ENCODE assay signal across 1 cellular context in genomic region chr17:64130559-64131001, GRCh38.
TF ChIP-seq lines count a peak whose summit lies in the region.

No MANE protein-coding gene starts in this region.

TF ChIP-seq in GM12878, 131 proteins besides CTCF, POLR2A, EP300 and RAD21 (continued from another document and continues in another):
- TF ChIP-seq REST (IDR thresholded peaks at IDR 0.05; ENCODE audit: low read depth, low read length) (no peak), MEF2A (IDR thresholded peaks at IDR 0.05; ENCODE audit: insufficient read depth, low read depth, low read length) (no peak), ZBTB33 (IDR thresholded peaks at IDR 0.05) (no peak), RBBP5 (conservative IDR thresholded peaks at IDR 0.05) (no peak), NR2C1 (IDR thresholded peaks at IDR 0.05) (no peak), BCL3 (IDR thresholded peaks at IDR 0.05; ENCODE audit: borderline replicate concordance, insufficient read depth, low read depth, low read length, poor library complexity, severe bottlenecking) (no peak), NFYA (IDR thresholded peaks at IDR 0.05; ENCODE audit: borderline replicate concordance, low read depth, low read length) (no peak), HDGF (IDR thresholded peaks at IDR 0.05) (peak; percentile 21; the same call in 1 of the 2 replicates), PAX5 (IDR thresholded peaks at IDR 0.05; ENCODE audit: borderline replicate concordance, low read depth, low read length) (no peak), CBX3 (IDR thresholded peaks at IDR 0.05; ENCODE audit: borderline replicate concordance, low read depth) (no peak), ZNF217 (IDR thresholded peaks at IDR 0.05) (peak; percentile 14; the same call in 1 of the 2 replicates), ZNF384 (IDR thresholded peaks at IDR 0.05; ENCODE audit: borderline replicate concordance, low read depth, low read length) (no peak), EED (IDR thresholded peaks at IDR 0.05; ENCODE audit: low read depth) (peak; percentile 91), MTA2 (IDR thresholded peaks at IDR 0.05; ENCODE audit: low read depth) (peak; percentile 77), EGR1 (IDR thresholded peaks at IDR 0.05; ENCODE audit: borderline replicate concordance in 1 of 2, low read depth in 2 of 2, low read length in 2 of 2) (peak in 1 of 2 experiments; percentile 74; a peak in 2 of 3 replicates), ATF2 (IDR thresholded peaks at IDR 0.05; ENCODE audit: low read length) (no peak), USF1 (IDR thresholded peaks at IDR 0.05; ENCODE audit: borderline replicate concordance, extremely low read length, insufficient read depth, low read depth, low read length) (peak; percentile 74), CEBPZ (IDR thresholded peaks at IDR 0.05; ENCODE audit: low read depth, low read length) (no peak), IRF5 (IDR thresholded peaks at IDR 0.05; ENCODE audit: borderline replicate concordance) (no peak), HDAC2 (IDR thresholded peaks at IDR 0.05) (no peak), CEBPB (IDR thresholded peaks at IDR 0.05; ENCODE audit: borderline replicate concordance in 1 of 2, low read depth in 2 of 2, low read length in 2 of 2) (no peak), CREB1 (IDR thresholded peaks at IDR 0.05; ENCODE audit: low read depth) (peak; percentile 89), MYB (IDR thresholded peaks at IDR 0.05; ENCODE audit: borderline replicate concordance, low read depth, low read length) (no peak), NKRF (conservative IDR thresholded peaks at IDR 0.05) (no peak; the same call in 1 of the 2 replicates), SIN3A (IDR thresholded peaks at IDR 0.05; ENCODE audit: low read depth, low read length) (no peak; the same call in 1 of the 2 replicates), ZBED1 (IDR thresholded peaks at IDR 0.05; ENCODE audit: borderline replicate concordance) (no peak), EZH2 (IDR thresholded peaks at IDR 0.05; ENCODE audit: borderline replicate concordance, control insufficient read depth, low read depth, low read length) (no peak), ZBTB40 (IDR thresholded peaks at IDR 0.05; ENCODE audit: borderline replicate concordance) (no peak; the same call in 1 of the 2 replicates), KLF5 (IDR thresholded peaks at IDR 0.05; ENCODE audit: partially characterized antibody) (no peak), MEF2B (IDR thresholded peaks at IDR 0.05; ENCODE audit: partially characterized antibody, poor library complexity, severe bottlenecking) (peak; percentile 55), MTA3 (IDR thresholded peaks at IDR 0.05; ENCODE audit: borderline replicate concordance, low read length) (peak; percentile 49; the same call in 1 of the 2 replicates), SUZ12 (IDR thresholded peaks at IDR 0.05; ENCODE audit: unreplicated experiment) (no peak), SIX5 (IDR thresholded peaks at IDR 0.05; ENCODE audit: low read depth, low read length, severe bottlenecking) (no peak), ELK1 (IDR thresholded peaks at IDR 0.05; ENCODE audit: low read depth, low read length) (no peak)
